Comparison of ENCODE assay signal across 18 cellular contexts in the genomic region with DNA sequence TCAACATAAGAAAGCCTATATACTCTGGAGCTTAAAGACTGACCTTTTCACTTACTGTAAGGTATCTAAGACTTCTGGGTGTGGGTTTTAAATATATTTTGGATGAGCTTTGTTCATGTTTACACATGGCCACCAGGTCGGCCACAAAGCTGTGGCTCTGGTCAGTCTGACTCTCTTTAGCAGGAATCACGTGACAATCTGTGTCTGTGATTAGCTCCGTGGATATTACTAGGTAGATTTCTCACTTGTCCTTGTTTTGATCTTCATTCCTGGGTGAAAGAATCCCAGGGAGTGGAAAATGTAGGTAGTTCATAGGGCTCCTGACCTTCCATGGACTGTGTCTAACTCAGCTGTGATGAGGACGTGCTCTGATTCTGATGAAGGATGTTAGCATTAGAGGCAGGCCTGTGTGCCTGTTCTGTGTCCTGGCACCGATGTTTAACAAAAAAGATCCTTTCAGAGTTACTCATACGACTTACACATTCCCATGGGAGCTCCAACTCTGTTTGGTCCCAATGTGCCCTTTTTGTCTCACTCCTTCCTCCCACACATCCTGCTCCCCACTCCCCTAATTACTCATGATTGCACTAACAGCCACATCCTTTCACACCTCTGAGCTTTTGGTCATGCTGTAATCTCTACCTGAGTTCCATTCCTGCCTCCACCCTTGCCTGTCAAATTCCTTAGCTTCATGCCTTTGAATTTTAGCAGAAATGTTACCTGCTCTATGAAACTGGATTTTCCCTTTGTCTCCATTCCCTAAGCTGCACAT.
"Had no signal": no experiment of that assay in that cellular context is flagged by ENCODE, and none has a peak within 500 bp of the region (broad histone marks: within the 10 kb centered on the region; RNA-seq: fewer than 3 reads in every experiment).

No MANE protein-coding gene starts in this region.

- ATAC-seq: lower lobe of right lung, T-cell had no signal

- H3K4me3 ChIP-seq: esophagus squamous epithelium, lower lobe of right lung, thyroid gland had no signal

- H3K36me3 Mint-ChIP-seq: activated naive CD8-positive, alpha-beta T cell had no signal

- H3K36me3 ChIP-seq: esophagus squamous epithelium, lower lobe of right lung, thyroid gland had no signal

- DNase-seq: activated CD4-positive, alpha-beta T cell treated with anti-CD3 and anti-CD28 coated beads, Interleukin-2, amount 50 U/mL, for 1 hour; activated gamma-delta T cell; activated T-cell treated with anti-CD3 and anti-CD28 coated beads, Interleukin-2, amount 50 U/mL, for 72 hours; dermis blood vessel endothelial cell; effector memory CD4-positive, alpha-beta T cell; esophagus squamous epithelium; lower lobe of right lung; occipital lobe; stimulated activated CD4-positive, alpha-beta T cell treated with anti-CD3 and anti-CD28 coated beads, Interleukin-12 subunit alpha, Interleukin-12 subunit beta, amount 100 ng/mL, for 4 hours; stimulated activated CD4-positive, alpha-beta T cell treated with anti-CD3 and anti-CD28 coated beads, Interleukin-1b, Interleukin-23, amount 100 ng/mL, for 48 hours; stimulated activated CD8-positive, alpha-beta memory T cell treated with anti-CD3 and anti-CD28 coated beads, Interleukin-4, amount 100 ng/mL, for 48 hours; stimulated activated naive CD4-positive, alpha-beta T cell treated with Interleukin-2 at 50 U/mL for 16 hours; T-cell; T1000; thyroid gland had no signal

- H3K4me3 Mint-ChIP-seq: activated naive CD8-positive, alpha-beta T cell; activated T-cell treated with anti-CD3 and anti-CD28 coated beads, Interleukin-2, amount 50 U/mL, for 72 hours; nephron; T-cell had no signal

- H3K9me3 ChIP-seq: thyroid gland had no signal

- H3K27ac Mint-ChIP-seq: activated naive CD8-positive, alpha-beta T cell; activated T-cell treated with anti-CD3 and anti-CD28 coated beads, Interleukin-2, amount 50 U/mL, for 72 hours; nephron; progenitor cell of endocrine pancreas; T-cell had no signal

- H3K27me3 ChIP-seq: esophagus squamous epithelium, thyroid gland had no signal

- H3K27me3 Mint-ChIP-seq: activated naive CD8-positive, alpha-beta T cell; progenitor cell of endocrine pancreas; T-cell had no signal

- H3K27ac ChIP-seq: esophagus squamous epithelium, lower lobe of right lung, thyroid gland had no signal
